In the genomic region with DNA sequence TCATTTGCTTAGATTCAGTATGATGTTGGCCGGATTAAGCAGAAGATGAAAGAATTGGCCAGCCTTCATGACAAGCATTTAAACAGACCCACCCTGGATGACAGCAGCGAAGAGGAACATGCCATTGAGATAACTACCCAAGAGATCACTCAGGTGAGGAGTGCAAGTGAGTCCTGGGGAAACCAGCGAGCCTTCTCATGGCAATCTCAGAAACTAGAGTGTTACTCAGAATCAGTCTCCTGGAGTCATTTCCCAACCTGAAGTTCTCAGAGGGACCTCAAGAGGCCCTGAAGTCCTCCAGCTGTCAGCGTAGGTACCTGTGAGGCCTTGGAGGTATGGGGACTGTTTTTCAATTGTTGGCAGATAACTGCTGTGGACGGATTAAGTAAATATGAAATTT, we compare ENCODE assay signal across 1 cellular context.
TF ChIP-seq lines count a peak whose summit lies in the region.

No MANE protein-coding gene starts in this region.

TF ChIP-seq in endothelial cell of umbilical vein, 7 proteins besides CTCF, POLR2A, EP300 and RAD21:
- TF ChIP-seq POLR2AphosphoS5 (IDR thresholded peaks at IDR 0.05; ENCODE audit: insufficient read depth, low read depth, low read length): no peak
- TF ChIP-seq GATA2 (IDR thresholded peaks at IDR 0.05; ENCODE audit: insufficient read depth, insufficient read length, low read depth, low read length): no peak
- no peak for TF ChIP-seq MYC (IDR thresholded peaks at IDR 0.05; ENCODE audit: low read depth, low read length)
- TF ChIP-seq JUN (IDR thresholded peaks at IDR 0.05; ENCODE audit: borderline replicate concordance, insufficient read depth, insufficient read length, low read depth): no peak
